ENCODE assay signal across 17 cellular contexts in the genomic region with DNA sequence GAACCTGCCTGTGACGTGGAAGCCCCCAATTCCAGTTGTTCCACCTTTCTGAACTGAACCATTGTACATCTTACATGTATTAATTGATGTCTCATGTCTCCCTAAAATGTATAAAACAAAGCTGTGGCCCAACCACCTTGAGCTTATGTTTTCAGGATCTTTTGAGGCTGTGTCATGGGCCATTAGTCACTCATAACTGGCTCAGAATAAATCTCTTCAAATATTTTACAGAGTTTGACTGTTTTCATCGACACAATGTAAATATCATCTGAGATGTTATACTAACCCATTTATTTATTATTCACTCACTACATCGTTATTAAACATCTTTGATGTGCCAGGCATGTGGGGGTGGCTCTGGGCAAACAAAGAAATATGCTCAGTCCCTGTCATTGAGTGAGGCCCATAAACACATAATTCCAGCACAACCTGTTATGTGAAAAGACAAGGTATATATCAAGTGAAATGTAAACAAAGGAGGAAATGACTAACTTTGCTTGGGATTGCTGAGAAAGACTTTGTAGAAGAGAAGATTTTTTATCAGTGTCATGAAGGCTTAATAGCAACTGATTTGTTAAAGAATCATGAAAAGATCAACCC. TPM values are rescaled to one million over a fixed set of nuclear protein-coding genes. Genes with fewer than 3 reads are reported as not detected.
DNase-seq lines count a peak whose midpoint lies in the region; ATAC-seq and TF ChIP-seq lines count a peak whose summit lies in the region.
"Had no signal": no experiment of that assay in that cellular context is flagged by ENCODE, and none has a peak within 500 bp of the region (broad histone marks: within the 10 kb centered on the region; RNA-seq: fewer than 3 reads in every experiment).

No MANE protein-coding gene starts in this region.

- H3K4me3 Mint-ChIP-seq in T-helper 1 cell treated with Interleukin-12 subunit alpha and Interleukin-12 subunit beta and Interleukin-4 antibody, amounts not matched to agents 30 μg/mL and 1 μg/mL, for 36 hours, result peak overlapping the region; percentile 1
- H3K4me3 Mint-ChIP-seq in activated B cell treated with CpG ODN at 0.5 μM for 24 hours (no peak overlapping the region), mesothelial cell of epicardium (no peak overlapping the region)
- H3K4me3 Mint-ChIP-seq: stimulated activated naive B cell treated with anti-CD40 and anti-IgM and Interleukin-4, amounts not matched to agents 10 μg/mL and 1 μg/mL and 100 μg/mL, for 72 hours had no signal

- H3K27ac Mint-ChIP-seq in T-helper 1 cell treated with Interleukin-12 subunit alpha and Interleukin-12 subunit beta and Interleukin-4 antibody, amounts not matched to agents 30 μg/mL and 1 μg/mL, for 36 hours, result peak overlapping the region; percentile 9
- peak overlapping the region; percentile 97 for H3K27ac Mint-ChIP-seq in activated B cell treated with CpG ODN at 0.5 μM for 24 hours
- peak overlapping the region; percentile 65 for H3K27ac Mint-ChIP-seq in mesothelial cell of epicardium

- CTCF ChIA-PET in activated B cell treated with CpG ODN at 0.5 μM for 24 hours (lab: Charles Lee), result no interaction called here

- peaks cover 21% of the 10 kb centered on the region for H3K4me1 Mint-ChIP-seq in T-helper 1 cell treated with Interleukin-12 subunit alpha and Interleukin-12 subunit beta and Interleukin-4 antibody, amounts not matched to agents 30 μg/mL and 1 μg/mL, for 36 hours (ENCODE audit: low read depth)
- H3K4me1 Mint-ChIP-seq in activated B cell treated with CpG ODN at 0.5 μM for 24 hours (peaks cover 35% of the 10 kb centered on the region), mesothelial cell of epicardium (peaks cover 27% of the 10 kb centered on the region)

- no peaks in the 10 kb centered on the region for H3K27me3 Mint-ChIP-seq in T-helper 1 cell treated with Interleukin-12 subunit alpha and Interleukin-12 subunit beta and Interleukin-4 antibody, amounts not matched to agents 30 μg/mL and 1 μg/mL, for 36 hours (ENCODE audit: low read depth)
- no peaks in the 10 kb centered on the region for H3K27me3 Mint-ChIP-seq in activated B cell treated with CpG ODN at 0.5 μM for 24 hours
- H3K27me3 Mint-ChIP-seq in mesothelial cell of epicardium (ENCODE audit: low read depth), result no peaks in the 10 kb centered on the region
- H3K27me3 Mint-ChIP-seq: stimulated activated naive B cell treated with anti-CD40 and anti-IgM and Interleukin-4, amounts not matched to agents 10 μg/mL and 1 μg/mL and 100 μg/mL, for 72 hours had no signal

- no peak for TF ChIP-seq CTCF in activated B cell treated with CpG ODN at 0.5 μM for 24 hours (IDR thresholded peaks at IDR 0.05)
- no peak for TF ChIP-seq CTCF in mesothelial cell of epicardium (IDR thresholded peaks at IDR 0.05; ENCODE audit: unreplicated experiment)

- peaks cover 8% of the 10 kb centered on the region for H3K36me3 Mint-ChIP-seq in T-helper 1 cell treated with Interleukin-12 subunit alpha and Interleukin-12 subunit beta and Interleukin-4 antibody, amounts not matched to agents 30 μg/mL and 1 μg/mL, for 36 hours (ENCODE audit: low read depth)
- no peaks in the 10 kb centered on the region for H3K36me3 Mint-ChIP-seq in activated B cell treated with CpG ODN at 0.5 μM for 24 hours (ENCODE audit: low read depth)
- H3K36me3 Mint-ChIP-seq in mesothelial cell of epicardium, result no peaks in the 10 kb centered on the region
- H3K36me3 Mint-ChIP-seq: stimulated activated naive B cell treated with anti-CD40 and anti-IgM and Interleukin-4, amounts not matched to agents 10 μg/mL and 1 μg/mL and 100 μg/mL, for 72 hours had no signal

- POLR2A ChIA-PET in activated B cell treated with CpG ODN at 0.5 μM for 24 hours (lab: Charles Lee), result no interaction called here

- no peaks in the 10 kb centered on the region for H3K9me3 Mint-ChIP-seq in T-helper 1 cell treated with Interleukin-12 subunit alpha and Interleukin-12 subunit beta and Interleukin-4 antibody, amounts not matched to agents 30 μg/mL and 1 μg/mL, for 36 hours
- no peaks in the 10 kb centered on the region for H3K9me3 Mint-ChIP-seq in activated B cell treated with CpG ODN at 0.5 μM for 24 hours
- H3K9me3 Mint-ChIP-seq in mesothelial cell of epicardium, result no peaks in the 10 kb centered on the region
- H3K9me3 Mint-ChIP-seq: stimulated activated naive B cell treated with anti-CD40 and anti-IgM and Interleukin-4, amounts not matched to agents 10 μg/mL and 1 μg/mL and 100 μg/mL, for 72 hours had no signal

- ATAC-seq in activated B cell treated with CpG ODN at 0.5 μM for 24 hours (ENCODE audit: low read depth) (no peak), HG02840 (IDR thresholded peaks at IDR 0.05; ENCODE audit: low FRiP score, unreplicated experiment) (no peak)
- ATAC-seq: stimulated activated naive B cell treated with anti-CD40 and anti-IgM and Interleukin-4, amounts not matched to agents 10 μg/mL and 1 μg/mL and 100 μg/mL, for 72 hours; upper lobe of right lung had no signal

- intact Hi-C loops in activated B cell treated with CpG ODN at 0.5 μM for 24 hours (cut with micrococcal nuclease), result no loop called here

- DNase-seq in T-helper 1 cell (no peak), HPDE6-E6E7 (ENCODE audit: extremely low spot score) (peak; percentile 32), activated B cell treated with CpG ODN at 0.5 μM for 24 hours (no peak), mesothelial cell of epicardium (ENCODE audit: low spot score in 2 of 2, unreplicated experiment in 2 of 2) (no peak), NCI-H146 (lab: John Stamatoyannopoulos, UW) (no peak)
- no peak for DNase-seq in stimulated activated CD4-positive, alpha-beta T cell treated with anti-CD3 and anti-CD28 coated beads, Interleukin-15, amount 100 ng/mL, for 24 hours
- DNase-seq: 8988T; activated CD4-positive, alpha-beta T cell treated with anti-CD3 and anti-CD28 coated beads, Interleukin-2, amount 50 U/mL, for 4 hours; activated effector memory CD4-positive, alpha-beta T cell treated with anti-CD3 and anti-CD28 coated beads, Interleukin-2, amount 50 U/mL, for 16 hours; kidney; NCI-H2171; NK-92 treated with Interleukin-12 subunit alpha and Interleukin-12 subunit beta, amount 100 ng/mL, for 24 hours; occipital lobe; stimulated activated naive B cell treated with anti-CD40 and anti-IgM and Interleukin-4, amounts not matched to agents 10 μg/mL and 1 μg/mL and 100 μg/mL, for 72 hours; upper lobe of right lung had no signal

RNA-seq across cellular contexts. Expression of a gene that starts 34.5 kb away (rescaled TPM):
- total RNA-seq in activated B cell treated with CpG ODN at 0.5 μM for 24 hours (72.1 and 76.6 TPM in 2 replicates), mesothelial cell of epicardium (15.9 to 18.6 TPM (median 18.1 TPM) in 3 replicates)

RNA-seq across cellular contexts. Expression of a gene that starts 59.8 kb away (rescaled TPM):
- 11.4 and 12.2 TPM in 2 replicates for total RNA-seq in activated B cell treated with CpG ODN at 0.5 μM for 24 hours
- total RNA-seq in mesothelial cell of epicardium, result 18.7 to 22.4 TPM (median 21.1 TPM) in 3 replicates

Comparison
In these comparisons a context has a peak if more than half of its experiments do, and no peak if none do; other contexts are left out.
1. H3K27ac Mint-ChIP-seq: peak in every context shown above with its lines; median percentile 97 in activated B cell treated with CpG ODN at 0.5 μM for 24 hours; 65 in mesothelial cell of epicardium; 9 in T-helper 1 cell treated with Interleukin-12 subunit alpha and Interleukin-12 subunit beta and Interleukin-4 antibody, amounts not matched to agents 30 μg/mL and 1 μg/mL, for 36 hours.